22 cellular contexts compared by ENCODE assay signal in genomic region chr6:163282672-163283071, GRCh38.
DNase-seq lines count a peak whose midpoint lies in the region; ATAC-seq, FAIRE-seq and TF ChIP-seq lines count a peak whose summit lies in the region.
"Had no signal": no experiment of that assay in that cellular context is flagged by ENCODE, and none has a peak within 500 bp of the region (broad histone marks: within the 10 kb centered on the region; RNA-seq: fewer than 3 reads in every experiment).

No MANE protein-coding gene starts in this region.

- DNase-seq in PC-9 (no peak), fibroblast of pulmonary artery (ENCODE audit: low read depth) (peak; percentile 34), HepG2 (ENCODE audit: low spot score) (no peak), heart right ventricle (no peak), DMS79 treated with DMSO at 0.1 percent for 48 hours (lab: John Stamatoyannopoulos, UW) (no peak), upper lobe of right lung (no peak)
- DNase-seq: AML-193; Caco-2; Calu3; CD4-positive, alpha-beta T cell; CD8-positive, alpha-beta T cell; DND-41; EL; GDM1 had no signal

- H4K20me1 ChIP-seq in PC-9 (ENCODE audit: insufficient read depth) (no peaks in the 10 kb centered on the region), HepG2 (ENCODE audit: insufficient read depth, low read length) (no peaks in the 10 kb centered on the region)
- H4K20me1 ChIP-seq: BLaER1 treated with 17β-estradiol and CSF1 and Interleukin-3, amounts not matched to agents 10 nM and 100 nM had no signal

- in situ Hi-C loops in HepG2 (cut with HindIII; ENCODE audit: extremely low pct_ligation_motif_present, low pct_unique_long_range_greater_than_20kb) = no loop called here

- ATAC-seq in HepG2 (no peak), heart right ventricle (no peak), upper lobe of right lung (no peak)
- ATAC-seq: A549; CD8-positive, alpha-beta T cell; GM12878 had no signal

- BruUV-seq in PC-9 (replicated peaks; lab: Mats Ljungman, UMichigan) = no TSS peak
- BruUV-seq in HepG2 (replicated peaks; lab: Mats Ljungman, UMichigan) = no TSS peak

- H3K9me3 ChIP-seq in PC-9 (ENCODE audit: insufficient read depth, low read depth) (no peaks in the 10 kb centered on the region), HepG2 (ENCODE audit: low read length) (no peaks in the 10 kb centered on the region), heart right ventricle (peaks cover 0 to 5% (median 0%) of the 10 kb centered on the region in 11 donors), upper lobe of right lung (no peaks in the 10 kb centered on the region)
- H3K9me3 ChIP-seq: A549, Caco-2 had no signal

- H3K36me3 ChIP-seq in PC-9 (ENCODE audit: low read depth) = no peaks in the 10 kb centered on the region
- no peaks in the 10 kb centered on the region for H3K36me3 ChIP-seq in HepG2 (replicated peaks in 1 of 2; ENCODE audit: control insufficient read depth in 1 of 2, insufficient read depth in 2 of 2, low read length in 2 of 2)
- H3K36me3 ChIP-seq in heart right ventricle = no peaks in the 10 kb centered on the region
- H3K36me3 ChIP-seq in upper lobe of right lung = no peaks in the 10 kb centered on the region
- H3K36me3 ChIP-seq: BLaER1 treated with 17β-estradiol and CSF1 and Interleukin-3, amounts not matched to agents 10 nM and 100 nM had no signal

- peaks cover 26% of the 10 kb centered on the region for H3K4me1 ChIP-seq in PC-9 (replicated peaks; ENCODE audit: insufficient read depth)
- no peaks in the 10 kb centered on the region for H3K4me1 ChIP-seq in HepG2 (ENCODE audit: insufficient read depth, low read length)
- H3K4me1 ChIP-seq in heart right ventricle = peaks cover 0 to 12% (median 3%) of the 10 kb centered on the region in 9 donors
- H3K4me1 ChIP-seq in upper lobe of right lung = no peaks in the 10 kb centered on the region
- H3K4me1 ChIP-seq: A549; BLaER1 treated with 17β-estradiol and CSF1 and Interleukin-3, amounts not matched to agents 10 nM and 100 nM; Caco-2 had no signal

- H3K27me3 ChIP-seq in PC-9 (ENCODE audit: insufficient read depth, low read depth) (no peaks in the 10 kb centered on the region), HepG2 (ENCODE audit: control insufficient read depth in 1 of 2, insufficient read depth in 2 of 2, low read length in 2 of 2) (peaks cover 2 to 7% of the 10 kb centered on the region in 2 experiments; a peak in 1 of 5 replicates), heart right ventricle (no peaks in the 10 kb centered on the region), upper lobe of right lung (no peaks in the 10 kb centered on the region)
- H3K27me3 ChIP-seq: BLaER1 treated with 17β-estradiol and CSF1 and Interleukin-3, amounts not matched to agents 10 nM and 100 nM had no signal

- no peak for TF ChIP-seq CTCF in PC-9 (conservative IDR thresholded peaks at IDR 0.05)
- no peak for TF ChIP-seq CTCF in fibroblast of pulmonary artery (IDR thresholded peaks at IDR 0.05; ENCODE audit: low read length, missing control alignments)
- TF ChIP-seq CTCF in HepG2 (CRISPR knock-in tag; IDR thresholded peaks at IDR 0.05) = no peak
- no peak for TF ChIP-seq CTCF in heart right ventricle (IDR thresholded peaks at IDR 0.05)
- TF ChIP-seq CTCF in upper lobe of right lung (IDR thresholded peaks at IDR 0.05) = no peak

- intact Hi-C loops in PC-9 (cut with micrococcal nuclease; ENCODE audit: unreplicated experiment) (no loop called here), HepG2 (cut with micrococcal nuclease; ENCODE audit: unreplicated experiment) (no loop called here), heart right ventricle (cut with DNase I) (no loop called here), upper lobe of right lung (cut with DNase I) (no loop called here)

- H3K4me3 ChIP-seq in PC-9 (no peak overlapping the region), fibroblast of pulmonary artery (replicated peaks; ENCODE audit: low read depth, low read length) (no peak overlapping the region), HepG2 (replicated peaks in 1 of 3; ENCODE audit: insufficient read depth in 1 of 3, low read depth in 2 of 3, low read length in 3 of 3) (no peak overlapping the region), heart right ventricle (no peak overlapping the region), upper lobe of right lung (no peak overlapping the region)
- H3K4me3 ChIP-seq: A549; BLaER1 treated with 17β-estradiol and CSF1 and Interleukin-3, amounts not matched to agents 10 nM and 100 nM; GM12878 had no signal

- peaks cover 13% of the 10 kb centered on the region for H3F3A ChIP-seq in PC-9 (ENCODE audit: insufficient read depth, low read depth)

- TF ChIP-seq POLR2A in HepG2 (IDR thresholded peaks at IDR 0.05; ENCODE audit: insufficient read depth in 1 of 2, low read depth in 2 of 2, low read length in 2 of 2) = no peak

- CTCF ChIA-PET in PC-9 (lab: Charles Lee) = no interaction called here
- CTCF ChIA-PET in HepG2 (lab: Yijun Ruan, JAX; ENCODE audit: low intra/inter-chr PET ratio, low total read pairs) = no interaction called here

- H2AFZ ChIP-seq in PC-9 (no peak overlapping the region), HepG2 (ENCODE audit: low read length) (no peak overlapping the region)

- no peak for TF ChIP-seq EP300 in HepG2 (IDR thresholded peaks at IDR 0.05; ENCODE audit: low read depth in 2 of 2, low read length in 2 of 2)
- no peak for TF ChIP-seq EP300 in HepG2 (CRISPR knock-in tag; IDR thresholded peaks at IDR 0.05; ENCODE audit: borderline replicate concordance)

- H3K4me2 ChIP-seq in PC-9 (peak overlapping the region; percentile 52; the same call in 1 of the 2 replicates), HepG2 (ENCODE audit: low read depth, low read length) (no peak overlapping the region)
- H3K4me2 ChIP-seq: A549; BLaER1 treated with 17β-estradiol and CSF1 and Interleukin-3, amounts not matched to agents 10 nM and 100 nM had no signal

- H3K79me2 ChIP-seq in PC-9 (ENCODE audit: low read depth) = no peaks in the 10 kb centered on the region
- no peaks in the 10 kb centered on the region for H3K79me2 ChIP-seq in HepG2 (ENCODE audit: insufficient read depth, low read length)

- POLR2A ChIA-PET in PC-9 (lab: Charles Lee; ENCODE audit: unreplicated experiment) (no interaction called here), HepG2 (lab: Yijun Ruan, JAX) (no interaction called here)

- peak overlapping the region; percentile 68; the same call in 1 of the 2 replicates for H3K27ac ChIP-seq in PC-9
- no peak overlapping the region for H3K27ac ChIP-seq in HepG2 (ENCODE audit: extremely low read length, insufficient read depth, low read length)
- no peak overlapping the region for H3K27ac ChIP-seq in heart right ventricle
- no peak overlapping the region for H3K27ac ChIP-seq in upper lobe of right lung
- H3K27ac ChIP-seq: 22Rv1; A549; BLaER1 treated with 17β-estradiol and CSF1 and Interleukin-3, amounts not matched to agents 10 nM and 100 nM; C4-2B had no signal

- H3K9me2 ChIP-seq in PC-9 (ENCODE audit: insufficient read depth) = no peaks in the 10 kb centered on the region; the same call in 1 of the 2 replicates

- no peak overlapping the region for H3K9ac ChIP-seq in HepG2 (ENCODE audit: insufficient read depth, low read depth, low read length)
- H3K9ac ChIP-seq: BLaER1 treated with 17β-estradiol and CSF1 and Interleukin-3, amounts not matched to agents 10 nM and 100 nM had no signal

- FAIRE-seq in HepG2 (lab: Jason Lieb, UNC) = no peak
- FAIRE-seq: A549, D721Med, GM12878, GM12892, GM18507 had no signal

- no peak for TF ChIP-seq RAD21 in HepG2 (CRISPR knock-in tag; IDR thresholded peaks at IDR 0.05)

TF ChIP-seq in HepG2, 621 proteins besides CTCF, POLR2A, EP300 and RAD21 (continues in another document):
- no peak for TF ChIP-seq ZC3H13 (CRISPR knock-in tag; IDR thresholded peaks at IDR 0.05)
- TF ChIP-seq RFX3 (CRISPR knock-in tag; IDR thresholded peaks at IDR 0.05) = no peak
- no peak for TF ChIP-seq FLYWCH1 (CRISPR knock-in tag; IDR thresholded peaks at IDR 0.05)
- no peak for TF ChIP-seq ARNT2 (CRISPR knock-in tag; IDR thresholded peaks at IDR 0.05; ENCODE audit: low read depth)
- TF ChIP-seq SOX5 (CRISPR knock-in tag; IDR thresholded peaks at IDR 0.05; ENCODE audit: borderline replicate concordance) = 0 out of 2 replicates have a peak, but pooled peaks have one; percentile 14
- TF ChIP-seq RNF2 (conservative IDR thresholded peaks at IDR 0.05; ENCODE audit: low read depth) = no peak
- TF ChIP-seq ZNF143 (CRISPR knock-in tag; IDR thresholded peaks at IDR 0.05) = no peak
- TF ChIP-seq ZNF746 (CRISPR knock-in tag; IDR thresholded peaks at IDR 0.05) = no peak
- TF ChIP-seq ZNF580 (CRISPR knock-in tag; IDR thresholded peaks at IDR 0.05; ENCODE audit: borderline replicate concordance, low read depth) = no peak
- no peak for TF ChIP-seq ZNF607 (CRISPR knock-in tag; IDR thresholded peaks at IDR 0.05; ENCODE audit: borderline replicate concordance)
- no peak for TF ChIP-seq SOX6 (IDR thresholded peaks at IDR 0.05)
- peak; percentile 50; the same call in 1 of the 2 replicates for TF ChIP-seq SOX6 (CRISPR knock-in tag; IDR thresholded peaks at IDR 0.05)
- no peak for TF ChIP-seq TFE3 (CRISPR knock-in tag; IDR thresholded peaks at IDR 0.05)
- no peak for TF ChIP-seq ZNF644 (CRISPR knock-in tag; IDR thresholded peaks at IDR 0.05; ENCODE audit: low read depth)
- peak; percentile 41 for TF ChIP-seq CEBPG (CRISPR knock-in tag; IDR thresholded peaks at IDR 0.05)
- no peak for TF ChIP-seq KDM6A (CRISPR knock-in tag; IDR thresholded peaks at IDR 0.05; ENCODE audit: low read depth)
- TF ChIP-seq GATA4 (IDR thresholded peaks at IDR 0.05; ENCODE audit: borderline replicate concordance, low read depth) = no peak
- no peak for TF ChIP-seq ZNF282 (IDR thresholded peaks at IDR 0.05; ENCODE audit: partially characterized antibody)
- TF ChIP-seq EED (CRISPR knock-in tag; IDR thresholded peaks at IDR 0.05) = no peak
- TF ChIP-seq MAZ (IDR thresholded peaks at IDR 0.05; ENCODE audit: borderline replicate concordance, low read depth, low read length) = no peak
- TF ChIP-seq MAZ (CRISPR knock-in tag; IDR thresholded peaks at IDR 0.05; ENCODE audit: low read depth) = no peak
